In the genomic region with DNA sequence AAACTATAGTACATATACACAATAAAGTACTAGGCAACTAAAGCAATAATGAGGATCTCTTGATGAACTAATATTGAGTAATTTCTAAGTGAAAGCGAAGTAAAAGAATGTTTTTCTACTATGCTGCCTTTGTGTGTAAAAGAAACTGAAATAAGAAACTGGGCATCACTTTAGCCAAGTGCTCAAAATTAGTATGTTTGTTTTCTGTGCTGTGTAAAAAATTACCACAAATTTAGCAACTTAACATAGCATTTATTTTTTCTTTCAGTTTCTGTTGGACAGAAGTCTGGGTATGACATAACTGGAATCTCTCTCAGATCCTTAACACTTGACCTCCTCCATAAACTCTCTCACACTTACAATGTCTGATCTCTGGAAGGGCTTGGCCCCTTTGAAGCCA, we compare ENCODE assay signal across 17 cellular contexts.
A peak's percentile ranks its signal among the peaks of the same experiment; 100 is the strongest.
DNase-seq lines count a peak whose midpoint lies in the region; ATAC-seq and TF ChIP-seq lines count a peak whose summit lies in the region.
"Had no signal": no experiment of that assay in that cellular context is flagged by ENCODE, and none has a peak within 500 bp of the region (broad histone marks: within the 10 kb centered on the region; RNA-seq: fewer than 3 reads in every experiment).

No MANE protein-coding gene starts in this region.

- no peak for TF ChIP-seq CTCF in chondrocyte (IDR thresholded peaks at IDR 0.05)

- H3K9me3 Mint-ChIP-seq in chondrocyte (ENCODE audit: low read depth), result no peaks in the 10 kb centered on the region

- DNase-seq in inferior parietal cortex (ENCODE audit: extremely low spot score) (no peak), NCI-H146 (lab: John Stamatoyannopoulos, UW) (no peak), chondrocyte (ENCODE audit: low spot score) (no peak)
- DNase-seq in stimulated activated CD4-positive, alpha-beta T cell treated with anti-CD3 and anti-CD28 coated beads, Interleukin-4, amount 100 ng/mL, for 4 hours, result no peak
- DNase-seq: C1 segment of cervical spinal cord; cortex of kidney; EL; immature natural killer cell; NCI-H1092; NCI-H526 treated with DMSO at 0.1 percent for 48 hours; retina; stimulated activated CD4-positive, alpha-beta T cell treated with anti-CD3 and anti-CD28 coated beads, Interleukin-4, amount 100 ng/mL, for 24 hours; stomach had no signal

- H3K4me1 Mint-ChIP-seq in chondrocyte (ENCODE audit: low read depth), result no peaks in the 10 kb centered on the region
- H3K4me1 Mint-ChIP-seq: immature natural killer cell had no signal

- H3K36me3 Mint-ChIP-seq in chondrocyte (ENCODE audit: low read depth), result no peaks in the 10 kb centered on the region
- H3K36me3 Mint-ChIP-seq: immature natural killer cell had no signal

- no peak overlapping the region for H3K27ac Mint-ChIP-seq in chondrocyte (ENCODE audit: unreplicated experiment)
- H3K27ac Mint-ChIP-seq: immature natural killer cell had no signal

- no peak overlapping the region for H3K4me3 Mint-ChIP-seq in chondrocyte (ENCODE audit: unreplicated experiment)
- H3K4me3 Mint-ChIP-seq: immature natural killer cell had no signal

- ATAC-seq in GM18868 (IDR thresholded peaks at IDR 0.05; ENCODE audit: unreplicated experiment) (peak; percentile 79), GM21526 (IDR thresholded peaks at IDR 0.05; ENCODE audit: low FRiP score, unreplicated experiment) (peak; percentile 69), HG03025 (IDR thresholded peaks at IDR 0.05; ENCODE audit: low FRiP score, unreplicated experiment) (peak; percentile 85), HG03575 (IDR thresholded peaks at IDR 0.05; ENCODE audit: extremely low read depth, insufficient number of reproducible peaks, low FRiP score, unreplicated experiment) (peak; percentile 53)

- H3K27me3 Mint-ChIP-seq in chondrocyte (ENCODE audit: low read depth), result peaks cover 5% of the 10 kb centered on the region
